13 cellular contexts compared by ENCODE assay signal in genomic region chr11:75262961-75263852, GRCh38. TPM values are rescaled to one million over a fixed set of nuclear protein-coding genes. Genes with fewer than 3 reads are reported as not detected.
A peak's percentile ranks its signal among the peaks of the same experiment; 100 is the strongest.
DNase-seq lines count a peak whose midpoint lies in the region; ATAC-seq and TF ChIP-seq lines count a peak whose summit lies in the region.
"Had no signal": no experiment of that assay in that cellular context is flagged by ENCODE, and none has a peak within 500 bp of the region (broad histone marks: within the 10 kb centered on the region; RNA-seq: fewer than 3 reads in every experiment).

No MANE protein-coding gene starts in this region.

- no peaks in the 10 kb centered on the region for H3K36me3 Mint-ChIP-seq in activated naive CD4-positive, alpha-beta T cell treated with anti-CD3 and anti-CD28 coated beads, Interleukin-2, amount 50 U/mL, for 24 hours
- no peaks in the 10 kb centered on the region for H3K36me3 Mint-ChIP-seq in stimulated activated effector memory CD8-positive, alpha-beta T cell treated with anti-CD3 and anti-CD28 coated beads, Interleukin-12 subunit alpha, Interleukin-12 subunit beta, amount 100 ng/mL, for 72 hours

- peaks cover 52% of the 10 kb centered on the region for H3K4me1 Mint-ChIP-seq in activated naive CD4-positive, alpha-beta T cell treated with anti-CD3 and anti-CD28 coated beads, Interleukin-2, amount 50 U/mL, for 24 hours
- peaks cover 35% of the 10 kb centered on the region for H3K4me1 Mint-ChIP-seq in stimulated activated effector memory CD8-positive, alpha-beta T cell treated with anti-CD3 and anti-CD28 coated beads, Interleukin-12 subunit alpha, Interleukin-12 subunit beta, amount 100 ng/mL, for 72 hours
- H3K4me1 Mint-ChIP-seq: neural crest cell had no signal

- intact Hi-C loops in left lung (cut with DNase I) = no loop called here

- H3K9me3 Mint-ChIP-seq in activated naive CD4-positive, alpha-beta T cell treated with anti-CD3 and anti-CD28 coated beads, Interleukin-2, amount 50 U/mL, for 24 hours = no peaks in the 10 kb centered on the region
- no peaks in the 10 kb centered on the region for H3K9me3 Mint-ChIP-seq in stimulated activated effector memory CD8-positive, alpha-beta T cell treated with anti-CD3 and anti-CD28 coated beads, Interleukin-12 subunit alpha, Interleukin-12 subunit beta, amount 100 ng/mL, for 72 hours
- H3K9me3 Mint-ChIP-seq: neural crest cell had no signal

- peak overlapping the region in 1 of 2 donors; percentile 53 for H3K27ac ChIP-seq in left lung
- H3K27ac ChIP-seq: thoracic aorta had no signal

- ATAC-seq in left lung = peak; percentile 7
- ATAC-seq in stimulated activated effector memory CD8-positive, alpha-beta T cell treated with anti-CD3 and anti-CD28 coated beads, Interleukin-12 subunit alpha, Interleukin-12 subunit beta, amount 100 ng/mL, for 72 hours = no peak

- no peak overlapping the region for H3K4me3 Mint-ChIP-seq in activated naive CD4-positive, alpha-beta T cell treated with anti-CD3 and anti-CD28 coated beads, Interleukin-2, amount 50 U/mL, for 24 hours
- H3K4me3 Mint-ChIP-seq in stimulated activated effector memory CD8-positive, alpha-beta T cell treated with anti-CD3 and anti-CD28 coated beads, Interleukin-12 subunit alpha, Interleukin-12 subunit beta, amount 100 ng/mL, for 72 hours = no peak overlapping the region
- H3K4me3 Mint-ChIP-seq: neural crest cell had no signal

- peaks cover 0 to 35% of the 10 kb centered on the region in 2 donors for H3K36me3 ChIP-seq in left lung
- H3K36me3 ChIP-seq: thoracic aorta had no signal

- DNase-seq in activated effector memory CD4-positive, alpha-beta T cell treated with anti-CD3 and anti-CD28 coated beads, Interleukin-2, amount 50 U/mL, for 16 hours = peak; percentile 47
- no peak for DNase-seq in activated effector memory CD4-positive, alpha-beta T cell treated with Interleukin-2 at 50 U/mL for 16 hours
- DNase-seq in left lung (peak in 1 of 2 donors; percentile 30), NCI-H1436 treated with DMSO at 0.1 percent for 48 hours (lab: John Stamatoyannopoulos, UW) (no peak), dedifferentiated amniotic fluid mesenchymal stem cell (ENCODE audit: extremely low spot score) (no peak)
- DNase-seq in stimulated activated effector memory CD8-positive, alpha-beta T cell treated with anti-CD3 and anti-CD28 coated beads, Interleukin-12 subunit alpha, Interleukin-12 subunit beta, amount 100 ng/mL, for 72 hours (ENCODE audit: low spot score in 2 of 2) = no peak
- no peak for DNase-seq in activated CD4-positive, alpha-beta T cell treated with anti-CD3 and anti-CD28 coated beads, Interleukin-2, amount 50 U/mL, for 1 hour
- DNase-seq: activated CD4-positive, CD25-positive, alpha-beta regulatory T cell; NCI-H1048; NCI-H2227 treated with DMSO at 0.1 percent for 48 hours had no signal

- no peaks in the 10 kb centered on the region for H3K27me3 ChIP-seq in left lung

- no peak for TF ChIP-seq CTCF in left lung (IDR thresholded peaks at IDR 0.05)

- no peaks in the 10 kb centered on the region for H3K9me3 ChIP-seq in left lung
- H3K9me3 ChIP-seq: thoracic aorta had no signal

- no peak overlapping the region for H3K4me3 ChIP-seq in left lung
- H3K4me3 ChIP-seq: thoracic aorta had no signal

- peaks cover 0 to 41% of the 10 kb centered on the region in 2 donors for H3K4me1 ChIP-seq in left lung

- peak overlapping the region; percentile 35 for H3K27ac Mint-ChIP-seq in activated naive CD4-positive, alpha-beta T cell treated with anti-CD3 and anti-CD28 coated beads, Interleukin-2, amount 50 U/mL, for 24 hours
- H3K27ac Mint-ChIP-seq in stimulated activated effector memory CD8-positive, alpha-beta T cell treated with anti-CD3 and anti-CD28 coated beads, Interleukin-12 subunit alpha, Interleukin-12 subunit beta, amount 100 ng/mL, for 72 hours = peak overlapping the region; percentile 30

- no peaks in the 10 kb centered on the region for H3K27me3 Mint-ChIP-seq in activated naive CD4-positive, alpha-beta T cell treated with anti-CD3 and anti-CD28 coated beads, Interleukin-2, amount 50 U/mL, for 24 hours

RNA-seq across cellular contexts. Expression of gene TPBGL, which starts 22.6 kb away (rescaled TPM):
- 1 to 10 TPM in 1 of 2 donors, under 1 TPM in 1; 0.70 to 1.3 TPM for total RNA-seq in left lung
